In genomic region chr2:38948387-38948882, GRCh38 we compare ENCODE assay signal across 10 cellular contexts. TPM values are rescaled to one million over a fixed set of nuclear protein-coding genes. Genes with fewer than 3 reads are reported as not detected.
"Had no signal": no experiment of that assay in that cellular context is flagged by ENCODE, and none has a peak within 500 bp of the region (broad histone marks: within the 10 kb centered on the region; RNA-seq: fewer than 3 reads in every experiment).

No MANE protein-coding gene starts in this region.

- DNase-seq: activated gamma-delta T cell had no signal

- H3K27me3 ChIP-seq: brain microvascular endothelial cell, dorsolateral prefrontal cortex, esophagus muscularis mucosa, gastrocnemius medialis, heart left ventricle had no signal

- H3K27ac ChIP-seq: brain microvascular endothelial cell, coronary artery, dorsolateral prefrontal cortex, esophagus muscularis mucosa, foreskin keratinocyte, gastrocnemius medialis, heart left ventricle had no signal

- H3K9me3 ChIP-seq: esophagus muscularis mucosa, gastrocnemius medialis, heart left ventricle had no signal

- H3K4me3 ChIP-seq: coronary artery, dorsolateral prefrontal cortex, esophagus muscularis mucosa, gastrocnemius medialis, heart left ventricle had no signal

- H3K4me1 ChIP-seq: foreskin keratinocyte, gastrocnemius medialis had no signal

- H3K36me3 ChIP-seq: brain microvascular endothelial cell, esophagus muscularis mucosa, gastrocnemius medialis, heart left ventricle had no signal

RNA-seq across cellular contexts. Expression of gene ARHGEF33, which starts 58.8 kb away (rescaled TPM):
- total RNA-seq: activated CD4-positive, alpha-beta T cell treated with anti-CD3 and anti-CD28 coated beads, Interleukin-2, amount 10 ng/mL, durations not matched to agents 7 days and 5 days; T-helper 17 cell had no signal
